In the genomic region with DNA sequence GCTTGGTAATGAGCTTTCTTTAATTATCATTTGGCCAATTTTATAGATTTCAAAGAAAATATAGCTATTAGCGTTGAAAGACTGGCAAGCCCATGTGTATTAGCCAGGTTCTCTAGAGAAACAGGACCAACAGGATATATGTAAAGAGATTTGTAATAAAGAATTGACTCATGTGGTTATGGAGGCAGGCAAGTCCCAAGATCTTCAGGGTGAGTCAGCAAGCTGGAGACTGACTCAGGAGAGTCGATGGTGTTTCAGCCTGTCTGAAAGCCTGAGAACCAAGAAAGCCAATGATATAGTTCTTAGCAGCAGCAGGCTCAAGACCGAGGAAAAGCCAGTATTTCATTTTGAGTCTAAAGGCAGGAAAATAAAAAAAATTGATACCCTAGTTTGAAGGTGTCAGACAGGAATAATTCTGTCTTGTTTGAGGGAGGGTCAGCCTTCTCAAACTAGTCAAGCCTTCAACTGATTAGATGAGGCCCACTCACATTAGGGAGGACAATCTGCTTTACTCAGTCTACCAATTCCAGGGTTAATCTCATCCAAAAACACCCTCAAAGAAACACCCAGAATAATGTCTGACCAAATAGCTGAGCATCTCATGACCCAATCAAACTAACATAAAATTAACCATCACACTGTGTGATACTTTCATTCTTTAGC, we compare ENCODE assay signal across 10 cellular contexts.
DNase-seq lines count a peak whose midpoint lies in the region; ATAC-seq and TF ChIP-seq lines count a peak whose summit lies in the region.
"Had no signal": no experiment of that assay in that cellular context is flagged by ENCODE, and none has a peak within 500 bp of the region (broad histone marks: within the 10 kb centered on the region; RNA-seq: fewer than 3 reads in every experiment).

No MANE protein-coding gene starts in this region.

- no peak overlapping the region for H2BK12ac ChIP-seq in H9 (ENCODE audit: insufficient read length, low read depth, low read length)

- POLR2A ChIA-PET in activated CD4-positive, alpha-beta memory T cell treated with anti-CD3 and anti-CD28 coated beads, Interleukin-2, amount 10 ng/mL, durations not matched to agents 7 days and 5 days (lab: Charles Lee): interaction anchor here (0.6 kb wide), 1 partner anchor 37 kb away, joined by 3 read pairs; no protein-coding TSS in a partner anchor

- no peak overlapping the region for H3K4me2 ChIP-seq in H9 (ENCODE audit: insufficient read depth, insufficient read length, low read length)

- H3K4ac ChIP-seq in H9 (ENCODE audit: low read depth, low read length): no peak overlapping the region

- H3K79me2 ChIP-seq in H9 (ENCODE audit: insufficient read depth, low read length): no peaks in the 10 kb centered on the region

- ATAC-seq in HG02885 (IDR thresholded peaks at IDR 0.05; ENCODE audit: poor library complexity, unreplicated experiment): peak; percentile 49

- CTCF ChIA-PET in activated CD4-positive, alpha-beta memory T cell treated with anti-CD3 and anti-CD28 coated beads, Interleukin-2, amount 10 ng/mL, durations not matched to agents 7 days and 5 days (lab: Charles Lee): no interaction called here

- H3K4me3 Mint-ChIP-seq in activated CD4-positive, alpha-beta memory T cell treated with anti-CD3 and anti-CD28 coated beads, Interleukin-2, amount 10 ng/mL, durations not matched to agents 7 days and 5 days: no peak overlapping the region
- no peak overlapping the region for H3K4me3 Mint-ChIP-seq in H9

- no peak overlapping the region for H4K5ac ChIP-seq in H9 (ENCODE audit: insufficient read length, low read depth, low read length)

- H3K36me3 Mint-ChIP-seq in activated CD4-positive, alpha-beta memory T cell treated with anti-CD3 and anti-CD28 coated beads, Interleukin-2, amount 10 ng/mL, durations not matched to agents 7 days and 5 days (ENCODE audit: low read depth): peaks cover 4% of the 10 kb centered on the region
- H3K36me3 Mint-ChIP-seq in H9 (ENCODE audit: insufficient read depth in 1 of 3, low read depth in 3 of 3): peaks cover 47 to 52% (median 48%) of the 10 kb centered on the region in 3 experiments

- no peak overlapping the region for H4K8ac ChIP-seq in H9 (replicated peaks; ENCODE audit: insufficient read length, low read depth, low read length)

- H3K27me3 Mint-ChIP-seq in activated CD4-positive, alpha-beta memory T cell treated with anti-CD3 and anti-CD28 coated beads, Interleukin-2, amount 10 ng/mL, durations not matched to agents 7 days and 5 days: peaks cover 9% of the 10 kb centered on the region
- peaks cover 6% of the 10 kb centered on the region for H3K27me3 Mint-ChIP-seq in H9 (ENCODE audit: low read depth)

- H4K20me1 ChIP-seq in H9 (ENCODE audit: control insufficient read depth, insufficient read depth, insufficient read length): no peaks in the 10 kb centered on the region

- H3K9ac ChIP-seq in H9 (ENCODE audit: extremely low read depth, insufficient read length, low read length): no peak overlapping the region

- intact Hi-C loops in vagina (cut with DNase I): no loop called here

- H3K27ac ChIP-seq in vagina (no peak overlapping the region), H9 (ENCODE audit: insufficient read length, low read depth, low read length) (no peak overlapping the region)

- no peaks in the 10 kb centered on the region for H3K36me3 ChIP-seq in kidney epithelial cell (ENCODE audit: control insufficient read depth, insufficient read depth, low read length)
- no peaks in the 10 kb centered on the region for H3K36me3 ChIP-seq in vagina

- H3K4me1 Mint-ChIP-seq in activated CD4-positive, alpha-beta memory T cell treated with anti-CD3 and anti-CD28 coated beads, Interleukin-2, amount 10 ng/mL, durations not matched to agents 7 days and 5 days: no peaks in the 10 kb centered on the region
- H3K4me1 Mint-ChIP-seq in H9: peaks cover 5% of the 10 kb centered on the region in 2 experiments; a peak in 3 of 4 replicates

- no peak overlapping the region for H3K56ac ChIP-seq in H9 (ENCODE audit: insufficient read length, low read depth, low read length)

- peaks cover 12% of the 10 kb centered on the region for H3K9me3 Mint-ChIP-seq in activated CD4-positive, alpha-beta memory T cell treated with anti-CD3 and anti-CD28 coated beads, Interleukin-2, amount 10 ng/mL, durations not matched to agents 7 days and 5 days
- peaks cover 47 to 48% of the 10 kb centered on the region in 2 experiments for H3K9me3 Mint-ChIP-seq in H9

- no CpG with 5 or more reads among the region's 3 CpGs for WGBS in H9 (ENCODE audit: extremely low coverage, insufficient read length, low lambda C conversion rate)

- DNase-seq in GM03348 (ENCODE audit: low spot score) (peak; percentile 20), kidney epithelial cell (ENCODE audit: low read depth) (peak; percentile 62), vagina (ENCODE audit: extremely low spot score in 2 of 2) (no peak), nucleus accumbens (lab: John Stamatoyannopoulos, UW) (no peak), H9 (no peak)
- peak; percentile 24 for DNase-seq in activated CD4-positive, alpha-beta memory T cell treated with anti-CD3 and anti-CD28 coated beads, Interleukin-2, amount 10 ng/mL, durations not matched to agents 7 days and 5 days
- DNase-seq in activated CD8-positive, alpha-beta memory T cell treated with anti-CD3 and anti-CD28 coated beads, Interleukin-2, amount 50 U/mL, for 48 hours: no peak
- DNase-seq: amygdala had no signal

- H3K18ac ChIP-seq in H9 (ENCODE audit: insufficient read length, low read depth, low read length): no peak overlapping the region

- no peak overlapping the region for H2BK120ac ChIP-seq in H9 (ENCODE audit: low read depth, low read length, poor library complexity, severe bottlenecking)

- H2BK5ac ChIP-seq in H9 (ENCODE audit: insufficient read length, low read length): no peak overlapping the region

- no peak overlapping the region for H4K91ac ChIP-seq in H9 (ENCODE audit: insufficient read length, low read depth, low read length)

- TF ChIP-seq CTCF in kidney epithelial cell (IDR thresholded peaks at IDR 0.05; ENCODE audit: insufficient read depth, low read length, poor library complexity, severe bottlenecking): no peak
- no peak for TF ChIP-seq CTCF in vagina (IDR thresholded peaks at IDR 0.05)
- TF ChIP-seq CTCF in H9 (conservative IDR thresholded peaks at IDR 0.05): no peak

- H3K9me3 ChIP-seq in vagina: no peaks in the 10 kb centered on the region
- H3K9me3 ChIP-seq in H9 (ENCODE audit: control insufficient read depth, low read depth, low read length): peaks cover 22% of the 10 kb centered on the region

- no peaks in the 10 kb centered on the region for H3K79me1 ChIP-seq in H9 (ENCODE audit: insufficient read depth, low read depth, low read length, poor library complexity, severe bottlenecking)

- H3K4me1 ChIP-seq in vagina (no peaks in the 10 kb centered on the region), H9 (ENCODE audit: insufficient read depth, low read length) (peaks cover under 1% of the 10 kb centered on the region; the same call in 1 of the 2 replicates)

- H3K4me3 ChIP-seq in kidney epithelial cell (ENCODE audit: low read depth, low read length): no peak overlapping the region
- H3K4me3 ChIP-seq in vagina: no peak overlapping the region
- H3K4me3 ChIP-seq: lung had no signal

- H2AK5ac ChIP-seq in H9 (ENCODE audit: insufficient read length, low read length): no peak overlapping the region

- no peak for TF ChIP-seq POLR2A in vagina (IDR thresholded peaks at IDR 0.05)

- no peak overlapping the region for H2BK15ac ChIP-seq in H9 (ENCODE audit: low read depth, low read length)

- H3K27me3 ChIP-seq in kidney epithelial cell (ENCODE audit: control insufficient read depth, insufficient read depth, low read length): no peaks in the 10 kb centered on the region
- no peaks in the 10 kb centered on the region for H3K27me3 ChIP-seq in vagina
- H3K27me3 ChIP-seq in H9 (ENCODE audit: insufficient read depth, low read length): no peaks in the 10 kb centered on the region

- no peak overlapping the region for H3K14ac ChIP-seq in H9 (ENCODE audit: insufficient read depth, low read length)

- H2AFZ ChIP-seq in H9 (ENCODE audit: low read length): no peak overlapping the region

- no peak overlapping the region for H3K23ac ChIP-seq in H9 (ENCODE audit: insufficient read length, low read depth, low read length)

- H3K27ac Mint-ChIP-seq in activated CD4-positive, alpha-beta memory T cell treated with anti-CD3 and anti-CD28 coated beads, Interleukin-2, amount 10 ng/mL, durations not matched to agents 7 days and 5 days: no peak overlapping the region
- no peak overlapping the region; a peak in 1 of 7 replicates for H3K27ac Mint-ChIP-seq in H9

- no peak overlapping the region for H2BK20ac ChIP-seq in H9 (ENCODE audit: low read depth, low read length, poor library complexity, severe bottlenecking)

- H3K23me2 ChIP-seq in H9 (ENCODE audit: insufficient read length, low read depth, low read length, poor library complexity, severe bottlenecking): no peaks in the 10 kb centered on the region

- H3T11ph ChIP-seq in H9 (ENCODE audit: low read length): no peak overlapping the region

Comparison
In these comparisons a context has a peak if more than half of its experiments do, and no peak if none do; other contexts are left out.
1. DNase-seq: peak in GM03348 (single experiment), activated CD4-positive, alpha-beta memory T cell treated with anti-CD3 and anti-CD28 coated beads, Interleukin-2, amount 10 ng/mL, durations not matched to agents 7 days and 5 days (single experiment) and kidney epithelial cell (single experiment); none in vagina (0 of 2), nucleus accumbens (0 of 56), activated CD8-positive, alpha-beta memory T cell treated with anti-CD3 and anti-CD28 coated beads, Interleukin-2, amount 50 U/mL, for 48 hours (single experiment) and H9 (single experiment).